ENCODE assay signal across 14 cellular contexts in the genomic region with DNA sequence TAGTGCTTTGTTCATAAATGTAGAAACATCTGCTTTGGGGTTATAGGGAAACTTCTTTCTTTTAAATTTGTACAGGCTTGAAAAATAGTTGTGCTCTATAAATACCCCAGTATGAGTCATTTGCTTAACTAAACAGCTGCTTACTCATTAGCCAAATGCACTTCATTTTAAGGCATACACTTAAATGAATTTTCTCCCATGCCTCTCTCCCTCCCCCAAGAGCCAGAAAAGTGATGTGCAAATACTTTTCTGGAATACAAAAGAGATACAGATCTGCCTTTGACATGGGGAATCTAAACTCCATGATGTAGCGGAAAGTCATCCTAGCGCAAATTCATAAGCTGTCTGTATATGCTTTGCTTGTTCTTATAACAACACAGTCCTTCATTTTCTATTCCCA.
A peak's percentile ranks its signal among the peaks of the same experiment; 100 is the strongest.
DNase-seq lines count a peak whose midpoint lies in the region; ATAC-seq and TF ChIP-seq lines count a peak whose summit lies in the region.
"Had no signal": no experiment of that assay in that cellular context is flagged by ENCODE, and none has a peak within 500 bp of the region (broad histone marks: within the 10 kb centered on the region; RNA-seq: fewer than 3 reads in every experiment).

No MANE protein-coding gene starts in this region.

- H3K27me3 Mint-ChIP-seq in naive thymus-derived CD4-positive, alpha-beta T cell: peaks cover 0 to 7% (median 0%) of the 10 kb centered on the region in 5 donors
- H3K27me3 Mint-ChIP-seq in activated CD4-positive, alpha-beta memory T cell treated with anti-CD3 and anti-CD28 coated beads for 36 hours: peaks cover 1% of the 10 kb centered on the region

- H3K27ac ChIP-seq in foreskin keratinocyte: peak overlapping the region; percentile 95
- no peak overlapping the region for H3K27ac ChIP-seq in naive thymus-derived CD4-positive, alpha-beta T cell (ENCODE audit: low read depth, low read length)
- H3K27ac ChIP-seq: right lobe of liver, stomach had no signal

- no peak overlapping the region for H3K27ac Mint-ChIP-seq in naive thymus-derived CD4-positive, alpha-beta T cell
- H3K27ac Mint-ChIP-seq in activated CD4-positive, alpha-beta memory T cell treated with anti-CD3 and anti-CD28 coated beads for 36 hours: no peak overlapping the region
- H3K27ac Mint-ChIP-seq: CD14-positive monocyte had no signal

- H3K9ac ChIP-seq in adipocyte (ENCODE audit: low read length): no peak overlapping the region

- no peak overlapping the region for H3K4me3 ChIP-seq in adipocyte (ENCODE audit: low read length)
- no peak overlapping the region for H3K4me3 ChIP-seq in naive thymus-derived CD4-positive, alpha-beta T cell (ENCODE audit: low read length)
- H3K4me3 ChIP-seq: right lobe of liver, stomach had no signal

- peaks cover 28% of the 10 kb centered on the region for H3K4me1 ChIP-seq in adipocyte (ENCODE audit: control insufficient read depth, insufficient read depth, low read length)
- peaks cover 34% of the 10 kb centered on the region for H3K4me1 ChIP-seq in foreskin keratinocyte
- no peaks in the 10 kb centered on the region for H3K4me1 ChIP-seq in naive thymus-derived CD4-positive, alpha-beta T cell (ENCODE audit: control insufficient read depth in 2 of 2, insufficient read depth in 2 of 2, low read length in 2 of 2)
- H3K4me1 ChIP-seq: right lobe of liver had no signal

- CTCF ChIA-PET in naive thymus-derived CD4-positive, alpha-beta T cell (lab: Charles Lee): interaction anchor here (0.7 to 2.2 kb wide), 2 partner anchors 9 to 106 kb away, joined by 8 to 12 read pairs; no protein-coding TSS in a partner anchor
- CTCF ChIA-PET in activated CD4-positive, alpha-beta memory T cell treated with anti-CD3 and anti-CD28 coated beads for 36 hours (lab: Charles Lee): interaction anchor here (0.8 to 1.5 kb wide), 3 partner anchors 9 to 214 kb away, joined by 3 to 4 read pairs (median 3); no protein-coding TSS in a partner anchor

- DNase-seq in AG08396 (ENCODE audit: low spot score) (peak; percentile 48), HCEC 1CT (peak; percentile 90), adipocyte (ENCODE audit: low read depth) (peak; percentile 36), foreskin keratinocyte (peak; percentile 83 to 85), NCI-H1694 (lab: John Stamatoyannopoulos, UW) (no peak)
- no peak for DNase-seq in naive thymus-derived CD4-positive, alpha-beta T cell
- no peak for DNase-seq in activated CD4-positive, alpha-beta memory T cell treated with anti-CD3 and anti-CD28 coated beads for 36 hours
- DNase-seq: activated T-cell treated with anti-CD3 and anti-CD28 coated beads, Interleukin-2, amount 50 U/mL, for 1 hour; natural killer cell; NCI-H187; right lobe of liver; stomach had no signal

- intact Hi-C loops in naive thymus-derived CD4-positive, alpha-beta T cell (cut with micrococcal nuclease): loop anchor here in 1 of 2 donors (1.0 kb wide), 1 partner anchor 10 kb away; no protein-coding TSS in a partner anchor
- intact Hi-C loops in activated CD4-positive, alpha-beta memory T cell treated with anti-CD3 and anti-CD28 coated beads for 36 hours (cut with micrococcal nuclease): no loop called here

- POLR2A ChIA-PET in naive thymus-derived CD4-positive, alpha-beta T cell (lab: Charles Lee): no interaction called here
- POLR2A ChIA-PET in activated CD4-positive, alpha-beta memory T cell treated with anti-CD3 and anti-CD28 coated beads for 36 hours (lab: Charles Lee): no interaction called here

- H3K4me3 Mint-ChIP-seq in naive thymus-derived CD4-positive, alpha-beta T cell: peak overlapping the region in 1 of 10 donors; percentile 63
- H3K4me3 Mint-ChIP-seq in activated CD4-positive, alpha-beta memory T cell treated with anti-CD3 and anti-CD28 coated beads for 36 hours: no peak overlapping the region
- H3K4me3 Mint-ChIP-seq: CD14-positive monocyte, natural killer cell had no signal

- H3K4me1 Mint-ChIP-seq in naive thymus-derived CD4-positive, alpha-beta T cell: peaks cover 10 to 25% (median 17%) of the 10 kb centered on the region in 7 donors
- peaks cover 13% of the 10 kb centered on the region for H3K4me1 Mint-ChIP-seq in activated CD4-positive, alpha-beta memory T cell treated with anti-CD3 and anti-CD28 coated beads for 36 hours (ENCODE audit: low read depth)

- peaks cover 0 to 6% (median 0%) of the 10 kb centered on the region in 11 donors for H3K9me3 Mint-ChIP-seq in naive thymus-derived CD4-positive, alpha-beta T cell
- H3K9me3 Mint-ChIP-seq in activated CD4-positive, alpha-beta memory T cell treated with anti-CD3 and anti-CD28 coated beads for 36 hours: no peaks in the 10 kb centered on the region
- H3K9me3 Mint-ChIP-seq: natural killer cell had no signal

- ATAC-seq in foreskin keratinocyte (peak; percentile 44), GM21390 (IDR thresholded peaks at IDR 0.05; ENCODE audit: unreplicated experiment) (no peak)
- no peak for ATAC-seq in naive thymus-derived CD4-positive, alpha-beta T cell
- ATAC-seq: natural killer cell, right lobe of liver had no signal

- peaks cover 0 to 9% (median 0%) of the 10 kb centered on the region in 5 donors for H3K36me3 Mint-ChIP-seq in naive thymus-derived CD4-positive, alpha-beta T cell
- H3K36me3 Mint-ChIP-seq in activated CD4-positive, alpha-beta memory T cell treated with anti-CD3 and anti-CD28 coated beads for 36 hours: no peaks in the 10 kb centered on the region
- H3K36me3 Mint-ChIP-seq: CD14-positive monocyte, natural killer cell had no signal

- no peaks in the 10 kb centered on the region for H3K36me3 ChIP-seq in adipocyte (ENCODE audit: control insufficient read depth, insufficient read depth, low read length, severe bottlenecking)
- H3K36me3 ChIP-seq in naive thymus-derived CD4-positive, alpha-beta T cell (ENCODE audit: control insufficient read depth in 2 of 3, insufficient read depth in 3 of 3, low read length in 3 of 3): no peaks in the 10 kb centered on the region
- H3K36me3 ChIP-seq: right lobe of liver, stomach had no signal

- H3K9me3 ChIP-seq in adipocyte (ENCODE audit: control insufficient read depth, low read length): no peaks in the 10 kb centered on the region
- no peaks in the 10 kb centered on the region for H3K9me3 ChIP-seq in naive thymus-derived CD4-positive, alpha-beta T cell (ENCODE audit: control insufficient read depth in 2 of 3, low read length in 3 of 3)
- H3K9me3 ChIP-seq: right lobe of liver, stomach had no signal

- H3K27me3 ChIP-seq in adipocyte (replicated peaks; ENCODE audit: control insufficient read depth, insufficient read depth, low read length) (no peaks in the 10 kb centered on the region), foreskin keratinocyte (no peaks in the 10 kb centered on the region)
- H3K27me3 ChIP-seq in naive thymus-derived CD4-positive, alpha-beta T cell (ENCODE audit: control insufficient read depth in 2 of 2, insufficient read depth in 2 of 2, low read length in 2 of 2): no peaks in the 10 kb centered on the region
- H3K27me3 ChIP-seq: right lobe of liver, stomach had no signal

- peak; percentile 79 for TF ChIP-seq CTCF in foreskin keratinocyte (conservative IDR thresholded peaks at IDR 0.05)

Comparison
In these comparisons a context has a peak if more than half of its experiments do, and no peak if none do; other contexts are left out.
1. DNase-seq: peak in AG08396 (single experiment), HCEC 1CT (single experiment), adipocyte (single experiment) and foreskin keratinocyte (2 of 2); none in naive thymus-derived CD4-positive, alpha-beta T cell (0 of 9), NCI-H1694 (single experiment) and activated CD4-positive, alpha-beta memory T cell treated with anti-CD3 and anti-CD28 coated beads for 36 hours (single experiment).